8 cellular contexts compared by ENCODE assay signal in the genomic region with DNA sequence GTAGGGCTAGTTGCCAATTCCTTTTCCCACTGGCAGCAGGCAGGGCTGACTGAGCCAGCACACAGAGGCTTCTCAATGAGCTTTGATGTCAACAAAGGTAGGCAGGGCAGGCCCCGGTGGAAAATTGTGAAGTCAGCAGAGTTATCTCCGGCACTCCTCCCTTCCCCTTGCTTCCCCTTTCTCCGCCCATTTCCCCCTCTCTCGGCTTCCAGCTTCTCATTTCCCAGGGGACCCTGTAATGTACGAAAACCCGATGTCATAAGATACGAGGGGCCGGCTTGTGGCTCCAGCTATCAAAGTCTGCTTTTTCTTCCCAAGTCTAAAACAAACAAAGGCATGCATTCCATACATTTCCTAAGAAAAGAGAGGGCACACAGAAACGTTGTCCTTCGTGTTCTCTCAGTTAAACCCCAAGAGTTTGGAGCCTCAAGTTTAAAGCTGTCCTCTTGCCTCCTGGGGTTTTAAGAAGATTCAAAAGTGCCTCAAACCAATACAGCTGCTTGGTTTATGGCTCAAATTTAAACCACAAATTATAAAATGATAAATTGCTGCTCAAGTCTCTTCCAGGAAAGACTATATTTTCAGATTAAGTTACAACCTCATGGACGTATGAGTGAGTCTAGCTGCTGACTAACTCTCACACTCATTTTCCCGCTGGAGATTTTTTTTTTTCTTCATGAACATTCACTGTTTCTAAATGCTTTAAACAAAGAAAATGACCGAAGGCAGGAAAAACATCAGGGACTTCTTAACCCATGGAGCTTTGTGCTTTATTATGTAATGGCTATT. TPM values are rescaled to one million over a fixed set of nuclear protein-coding genes. Genes with fewer than 3 reads are reported as not detected.
DNase-seq lines count a peak whose midpoint lies in the region; ATAC-seq and TF ChIP-seq lines count a peak whose summit lies in the region.

No MANE protein-coding gene starts in this region.

- H4K8ac ChIP-seq in neuronal stem cell (ENCODE audit: low read depth, low read length), result no peak overlapping the region

- H3K23ac ChIP-seq in neuronal stem cell (ENCODE audit: low read depth, low read length, poor library complexity), result no peak overlapping the region

- H3K27ac Mint-ChIP-seq in activated naive CD4-positive, alpha-beta T cell treated with anti-CD3 and anti-CD28 coated beads for 36 hours, result peak overlapping the region; percentile 65

- H3K36me3 Mint-ChIP-seq in activated naive CD4-positive, alpha-beta T cell treated with anti-CD3 and anti-CD28 coated beads for 36 hours (ENCODE audit: low read depth), result no peaks in the 10 kb centered on the region

- H3K27me3 Mint-ChIP-seq in activated naive CD4-positive, alpha-beta T cell treated with anti-CD3 and anti-CD28 coated beads for 36 hours (ENCODE audit: low read depth), result no peaks in the 10 kb centered on the region

- no peak overlapping the region for H3K9ac ChIP-seq in neuronal stem cell (ENCODE audit: low read depth, low read length, poor library complexity)

- H3K4me3 ChIP-seq in neuronal stem cell (ENCODE audit: low read length in 2 of 2), result peak overlapping the region in 1 of 2 donors; percentile 39

- no peak overlapping the region for H2BK15ac ChIP-seq in neuronal stem cell (ENCODE audit: low read length)

- ATAC-seq in foreskin keratinocyte, result peak; percentile 69
- ATAC-seq in GM19035 (IDR thresholded peaks at IDR 0.05; ENCODE audit: unreplicated experiment), result no peak

- no peaks in the 10 kb centered on the region for H3K9me3 Mint-ChIP-seq in activated naive CD4-positive, alpha-beta T cell treated with anti-CD3 and anti-CD28 coated beads for 36 hours

- H2BK5ac ChIP-seq in neuronal stem cell (ENCODE audit: low read length), result no peak overlapping the region

- no peak overlapping the region for H2BK12ac ChIP-seq in neuronal stem cell (ENCODE audit: low read length)

- no peaks in the 10 kb centered on the region for H3K9me3 ChIP-seq in neuronal stem cell (replicated peaks in 1 of 2; ENCODE audit: control insufficient read depth in 2 of 2, insufficient read depth in 1 of 2, low read depth in 1 of 2, low read length in 2 of 2)

- peaks cover 48% of the 10 kb centered on the region for H3K4me1 Mint-ChIP-seq in activated naive CD4-positive, alpha-beta T cell treated with anti-CD3 and anti-CD28 coated beads for 36 hours (ENCODE audit: low read depth)

- intact Hi-C loops in activated naive CD4-positive, alpha-beta T cell treated with anti-CD3 and anti-CD28 coated beads for 36 hours (cut with micrococcal nuclease), result loop anchor here (1.0 kb wide), 1 partner anchor 9 kb away; no protein-coding TSS in a partner anchor

- H3K4me1 ChIP-seq in foreskin keratinocyte, result peaks cover 13% of the 10 kb centered on the region
- H3K4me1 ChIP-seq in neuronal stem cell (ENCODE audit: control insufficient read depth in 2 of 2, insufficient read depth in 1 of 2, low read depth in 1 of 2, low read length in 2 of 2), result peaks cover 10 to 17% of the 10 kb centered on the region in 2 donors

- H3K14ac ChIP-seq in neuronal stem cell (ENCODE audit: low read length), result no peak overlapping the region

- H3K36me3 ChIP-seq in neuronal stem cell (replicated peaks in 1 of 2; ENCODE audit: control insufficient read depth in 2 of 2, insufficient read depth in 2 of 2, low read length in 2 of 2), result no peaks in the 10 kb centered on the region

- peak overlapping the region; percentile 46 for H3K27ac ChIP-seq in foreskin keratinocyte
- H3K27ac ChIP-seq in neuronal stem cell (replicated peaks; ENCODE audit: low read length), result peak overlapping the region; percentile 38

- no peaks in the 10 kb centered on the region for H3K79me1 ChIP-seq in neuronal stem cell (ENCODE audit: low read depth, low read length)

- H2BK120ac ChIP-seq in neuronal stem cell (ENCODE audit: low read depth, low read length), result no peak overlapping the region

- no CpG with 5 or more reads among the region's 13 CpGs for WGBS in neuronal stem cell (ENCODE audit: extremely low coverage in 2 of 2, insufficient read length in 2 of 2, insufficient replicate concordance in 1 of 2), 2 donors

- H2AFZ ChIP-seq in neuronal stem cell (ENCODE audit: low read length), result peak overlapping the region; percentile 89

- H3K4me2 ChIP-seq in neuronal stem cell (ENCODE audit: insufficient read depth, low read length, poor library complexity, severe bottlenecking), result peak overlapping the region; percentile 46

- no peaks in the 10 kb centered on the region for H3K27me3 ChIP-seq in foreskin keratinocyte
- no peaks in the 10 kb centered on the region for H3K27me3 ChIP-seq in neuronal stem cell (ENCODE audit: control insufficient read depth in 3 of 3, insufficient read depth in 3 of 3, low read depth in 1 of 3, low read length in 3 of 3)

- H3K4ac ChIP-seq in neuronal stem cell (ENCODE audit: low read length), result no peak overlapping the region

- CTCF ChIA-PET in activated naive CD4-positive, alpha-beta T cell treated with anti-CD3 and anti-CD28 coated beads for 36 hours (lab: Charles Lee), result interaction anchor here (0.6 to 2.0 kb wide), 10 partner anchors 8 to 112 kb away, joined by 3 to 8 read pairs (median 3); no protein-coding TSS in a partner anchor

- TF ChIP-seq CTCF in foreskin keratinocyte (conservative IDR thresholded peaks at IDR 0.05), result no peak

- H3K18ac ChIP-seq in neuronal stem cell (ENCODE audit: low read length), result no peak overlapping the region

- no peak overlapping the region for H4K91ac ChIP-seq in neuronal stem cell (ENCODE audit: low read depth, low read length, poor library complexity)

- no peak overlapping the region for H2AK5ac ChIP-seq in neuronal stem cell (ENCODE audit: low read depth, low read length)

- DNase-seq in activated naive CD4-positive, alpha-beta T cell treated with anti-CD3 and anti-CD28 coated beads for 36 hours, result peak; percentile 36
- DNase-seq in activated naive CD4-positive, alpha-beta T cell (lab: John Stamatoyannopoulos, UW), result no peak
- peak; percentile 41 for DNase-seq in NCI-H345 treated with DMSO at 0.1 percent for 48 hours (lab: John Stamatoyannopoulos, UW; ENCODE audit: unreplicated experiment)
- DNase-seq in activated T-helper 1 cell treated with Interleukin-2 at 50 U/mL for 16 hours (ENCODE audit: low read depth), result peak; percentile 24
- peak in 1 of 2 donors; percentile 47 for DNase-seq in foreskin keratinocyte
- no peak for DNase-seq in neuronal stem cell (ENCODE audit: low spot score)
- no peak for DNase-seq in NK-92 treated with Interleukin-12 subunit alpha and Interleukin-12 subunit beta, amount 100 ng/mL, for 24 hours (lab: John Stamatoyannopoulos, UW)

- H3K4me3 Mint-ChIP-seq in activated naive CD4-positive, alpha-beta T cell treated with anti-CD3 and anti-CD28 coated beads for 36 hours, result peak overlapping the region; percentile 48

RNA-seq across cellular contexts. Expression of gene EML4, which starts 27.3 kb away (rescaled TPM):
- 10 to 100 TPM; 65.8 to 65.9 TPM for total RNA-seq in activated naive CD4-positive, alpha-beta T cell treated with anti-CD3 and anti-CD28 coated beads for 36 hours
- 32.9 and 35.4 TPM in 2 replicates for total RNA-seq in foreskin keratinocyte
- 8.6 and 9.8 TPM in 2 replicates for polyA plus RNA-seq in foreskin keratinocyte
- 45.6 TPM for polyA plus RNA-seq in neuronal stem cell (2013, experiment 1 of 2)
- 46.5 TPM for polyA plus RNA-seq in neuronal stem cell (2013, experiment 2 of 2)

Comparison
In these comparisons a context has a peak if more than half of its experiments do, and no peak if none do; other contexts are left out.
1. DNase-seq: peak in activated naive CD4-positive, alpha-beta T cell treated with anti-CD3 and anti-CD28 coated beads for 36 hours (single experiment), NCI-H345 treated with DMSO at 0.1 percent for 48 hours (single experiment) and activated T-helper 1 cell treated with Interleukin-2 at 50 U/mL for 16 hours (single experiment); none in activated naive CD4-positive, alpha-beta T cell (0 of 4), neuronal stem cell (single experiment) and NK-92 treated with Interleukin-12 subunit alpha and Interleukin-12 subunit beta, amount 100 ng/mL, for 24 hours (single experiment).